In genomic region chr1:94917251-94917650, GRCh38 we compare ENCODE assay signal across 17 cellular contexts. TPM values are rescaled to one million over a fixed set of nuclear protein-coding genes. Genes with fewer than 3 reads are reported as not detected.
DNase-seq lines count a peak whose midpoint lies in the region; ATAC-seq, FAIRE-seq and TF ChIP-seq lines count a peak whose summit lies in the region.
"Had no signal": no experiment of that assay in that cellular context is flagged by ENCODE, and none has a peak within 500 bp of the region (broad histone marks: within the 10 kb centered on the region; RNA-seq: fewer than 3 reads in every experiment).

No MANE protein-coding gene starts in this region.

- no peaks in the 10 kb centered on the region for H3K9me3 ChIP-seq in smooth muscle cell (replicated peaks; ENCODE audit: low read depth)

- H4K20me1 ChIP-seq in smooth muscle cell (ENCODE audit: low read depth): peaks cover 100% of the 10 kb centered on the region

- H3K4me1 ChIP-seq in smooth muscle cell (ENCODE audit: low read depth): peaks cover 28% of the 10 kb centered on the region
- H3K4me1 ChIP-seq: BLaER1 treated with 17β-estradiol and CSF1 and Interleukin-3, amounts not matched to agents 10 nM and 100 nM had no signal

- DNase-seq in ELR (ENCODE audit: low read depth) (peak; percentile 21), RCC 7860 (ENCODE audit: low spot score) (no peak), endothelial cell (ENCODE audit: low spot score) (no peak), smooth muscle cell (lab: John Stamatoyannopoulos, UW; ENCODE audit: unreplicated experiment) (no peak), OCI-M1 (lab: John Stamatoyannopoulos, UW) (no peak), midbrain (lab: John Stamatoyannopoulos, UW) (no peak)
- no peak for DNase-seq in stimulated activated naive CD8-positive, alpha-beta T cell treated with anti-CD3 and anti-CD28 coated beads, Interleukin-15, amount 100 ng/mL, for 72 hours
- DNase-seq: 8988T; ACHN; CD4-positive, CD25-positive, alpha-beta regulatory T cell; DMS53; H7 had no signal

- H3K9me3 Mint-ChIP-seq in endothelial cell (ENCODE audit: unreplicated experiment): no peaks in the 10 kb centered on the region
- no peaks in the 10 kb centered on the region for H3K9me3 Mint-ChIP-seq in stimulated activated naive CD8-positive, alpha-beta T cell treated with anti-CD3 and anti-CD28 coated beads, Interleukin-15, amount 100 ng/mL, for 72 hours
- H3K9me3 Mint-ChIP-seq: CD4-positive, CD25-positive, alpha-beta regulatory T cell; GM23338; IgD-negative memory B cell had no signal

- H3K9ac ChIP-seq in smooth muscle cell (ENCODE audit: low read depth): no peak overlapping the region
- H3K9ac ChIP-seq: BLaER1 treated with 17β-estradiol and CSF1 and Interleukin-3, amounts not matched to agents 10 nM and 100 nM had no signal

- H3K4me3 ChIP-seq in smooth muscle cell: no peak overlapping the region
- H3K4me3 ChIP-seq: BLaER1 treated with 17β-estradiol and CSF1 and Interleukin-3, amounts not matched to agents 10 nM and 100 nM; GM12878; GM23338 had no signal

- H3K4me1 Mint-ChIP-seq in endothelial cell (ENCODE audit: unreplicated experiment): peaks cover 79% of the 10 kb centered on the region
- H3K4me1 Mint-ChIP-seq in stimulated activated naive CD8-positive, alpha-beta T cell treated with anti-CD3 and anti-CD28 coated beads, Interleukin-15, amount 100 ng/mL, for 72 hours: no peaks in the 10 kb centered on the region
- H3K4me1 Mint-ChIP-seq: CD4-positive, CD25-positive, alpha-beta regulatory T cell; IgD-negative memory B cell had no signal

- H3K36me3 ChIP-seq in smooth muscle cell (ENCODE audit: low read depth): no peaks in the 10 kb centered on the region

- peak overlapping the region; percentile 57 for H3K4me3 Mint-ChIP-seq in endothelial cell (ENCODE audit: unreplicated experiment)
- H3K4me3 Mint-ChIP-seq in stimulated activated naive CD8-positive, alpha-beta T cell treated with anti-CD3 and anti-CD28 coated beads, Interleukin-15, amount 100 ng/mL, for 72 hours: no peak overlapping the region
- H3K4me3 Mint-ChIP-seq: CD4-positive, CD25-positive, alpha-beta regulatory T cell; GM23338; IgD-negative memory B cell had no signal

- H3K27me3 ChIP-seq in smooth muscle cell (ENCODE audit: low read depth): no peaks in the 10 kb centered on the region
- H3K27me3 ChIP-seq: BLaER1 treated with 17β-estradiol and CSF1 and Interleukin-3, amounts not matched to agents 10 nM and 100 nM had no signal

- peaks cover 3% of the 10 kb centered on the region for H3K27me3 Mint-ChIP-seq in endothelial cell (ENCODE audit: unreplicated experiment)
- H3K27me3 Mint-ChIP-seq in stimulated activated naive CD8-positive, alpha-beta T cell treated with anti-CD3 and anti-CD28 coated beads, Interleukin-15, amount 100 ng/mL, for 72 hours: no peaks in the 10 kb centered on the region

- H3K27ac ChIP-seq in smooth muscle cell (ENCODE audit: low read depth): peak overlapping the region; percentile 11
- H3K27ac ChIP-seq: BLaER1 treated with 17β-estradiol and CSF1 and Interleukin-3, amounts not matched to agents 10 nM and 100 nM had no signal

- no peak for TF ChIP-seq CTCF in endothelial cell (IDR thresholded peaks at IDR 0.05; ENCODE audit: unreplicated experiment)
- no peak for TF ChIP-seq CTCF in smooth muscle cell (IDR thresholded peaks at IDR 0.05; ENCODE audit: borderline replicate concordance, insufficient read depth, poor library complexity, severe bottlenecking)

- H3F3A ChIP-seq in smooth muscle cell (ENCODE audit: low read depth): peaks cover 8% of the 10 kb centered on the region

- no peak overlapping the region for H3K27ac Mint-ChIP-seq in endothelial cell (ENCODE audit: unreplicated experiment)
- H3K27ac Mint-ChIP-seq in stimulated activated naive CD8-positive, alpha-beta T cell treated with anti-CD3 and anti-CD28 coated beads, Interleukin-15, amount 100 ng/mL, for 72 hours: no peak overlapping the region
- H3K27ac Mint-ChIP-seq: CD4-positive, CD25-positive, alpha-beta regulatory T cell; GM23338; IgD-negative memory B cell had no signal

- no peak overlapping the region for H2AFZ ChIP-seq in smooth muscle cell (ENCODE audit: low read depth)
- H2AFZ ChIP-seq: GM23338 had no signal

- no peak for ATAC-seq in stimulated activated naive CD8-positive, alpha-beta T cell treated with anti-CD3 and anti-CD28 coated beads, Interleukin-15, amount 100 ng/mL, for 72 hours
- ATAC-seq: GM12878, GM23338 had no signal

- H3K4me2 ChIP-seq in smooth muscle cell: no peak overlapping the region
- H3K4me2 ChIP-seq: BLaER1 treated with 17β-estradiol and CSF1 and Interleukin-3, amounts not matched to agents 10 nM and 100 nM; GM23338 had no signal

- 55% methylated on average over 6 of the region's 6 CpGs for WGBS in smooth muscle cell (ENCODE audit: low lambda C conversion rate)

- FAIRE-seq in RCC 7860 (lab: Jason Lieb, UNC): peak; percentile 30
- FAIRE-seq: GM18507 had no signal

- peaks cover 51% of the 10 kb centered on the region for H3K36me3 Mint-ChIP-seq in endothelial cell (ENCODE audit: low read depth, unreplicated experiment)
- H3K36me3 Mint-ChIP-seq: IgD-negative memory B cell had no signal

- peaks cover 100% of the 10 kb centered on the region for H3K79me2 ChIP-seq in smooth muscle cell (ENCODE audit: low read depth)

RNA-seq across cellular contexts. Expression of gene CNN3, which starts 9.7 kb away (rescaled TPM):
- total RNA-seq in endothelial cell (ENCODE audit: unreplicated experiment) (596 TPM), smooth muscle cell (467 and 525 TPM in 2 replicates)
- polyA plus RNA-seq in smooth muscle cell: 545 and 633 TPM in 2 replicates
